Comparison of ENCODE assay signal across 8 cellular contexts in genomic region chr7:47435889-47436312, GRCh38.
DNase-seq lines count a peak whose midpoint lies in the region; ATAC-seq, FAIRE-seq and TF ChIP-seq lines count a peak whose summit lies in the region.

No MANE protein-coding gene starts in this region.

- no peak overlapping the region for H3K27ac ChIP-seq in pancreas

- peaks cover 0 to 3% (median 0%) of the 10 kb centered on the region in 3 donors for H3K4me1 ChIP-seq in pancreas

- peak; percentile 41 to 82 (median 80) for ATAC-seq in pancreas
- ATAC-seq in HG03095 (IDR thresholded peaks at IDR 0.05; ENCODE audit: unreplicated experiment), result no peak
- no peak for ATAC-seq in GM21515 (IDR thresholded peaks at IDR 0.05; ENCODE audit: unreplicated experiment)

- intact Hi-C loops in pancreas (cut with DNase I), result no loop called here

- no peaks in the 10 kb centered on the region for H3K27me3 ChIP-seq in BJ (ENCODE audit: control insufficient read depth, insufficient read depth, low read length)
- H3K27me3 ChIP-seq in pancreas, result no peaks in the 10 kb centered on the region

- no peak overlapping the region for H3K4me3 ChIP-seq in BJ (ENCODE audit: low read depth, low read length)
- H3K4me3 ChIP-seq in foreskin fibroblast (ENCODE audit: low read depth in 1 of 2, low read length in 2 of 2), result no peak overlapping the region
- no peak overlapping the region for H3K4me3 ChIP-seq in pancreas

- H3K36me3 ChIP-seq in BJ (ENCODE audit: control insufficient read depth, insufficient read depth, low read length), result peaks cover 42% of the 10 kb centered on the region
- H3K36me3 ChIP-seq in pancreas, result peaks cover 0 to 59% (median 4%) of the 10 kb centered on the region in 3 donors

- no peaks in the 10 kb centered on the region for H3K9me3 ChIP-seq in pancreas

- TF ChIP-seq CTCF in BJ (IDR thresholded peaks at IDR 0.05; ENCODE audit: insufficient read depth, low read depth, low read length), result peak; percentile 73
- TF ChIP-seq CTCF in foreskin fibroblast (IDR thresholded peaks at IDR 0.05; ENCODE audit: low read depth, low read length), result peak; percentile 61
- peak; percentile 29 to 53 (median 48) for TF ChIP-seq CTCF in pancreas (IDR thresholded peaks at IDR 0.05)

- 14 to 17% methylated on average over 5 of the region's 5 CpGs for WGBS in pancreas, 2 donors

- CTCF ChIA-PET in BJ (lab: Yijun Ruan, JAX), result interaction anchor here (0.6 to 2.2 kb wide), 19 partner anchors 9 to 719 kb away, joined by 3 to 10 read pairs (median 4); no protein-coding TSS in a partner anchor

- no peak for FAIRE-seq in pancreas (lab: Jason Lieb, UNC)

- POLR2A ChIA-PET in BJ (lab: Charles Lee), result no interaction called here

- DNase-seq in BJ (ENCODE audit: low read depth) (peak; percentile 54), HCEC 1CT (peak; percentile 75), SK-N-DZ (ENCODE audit: low spot score) (peak; percentile 63), foreskin fibroblast (peak; percentile 68 to 92), pancreas (peak in 1 of 6 donors; percentile 64), NCI-H187 (lab: John Stamatoyannopoulos, UW) (no peak)

Comparison
In these comparisons a context has a peak if more than half of its experiments do, and no peak if none do; other contexts are left out.
1. DNase-seq: peak in BJ (single experiment), HCEC 1CT (single experiment), SK-N-DZ (single experiment) and foreskin fibroblast (2 of 2); none in NCI-H187 (0 of 2).
2. ATAC-seq: peak in pancreas (4 of 4); none in HG03095 (single experiment) and GM21515 (single experiment).
3. Peak in every context shown above with its lines, with median percentiles within 50 percentile points of each other: CTCF ChIP-seq.